In the genomic region with DNA sequence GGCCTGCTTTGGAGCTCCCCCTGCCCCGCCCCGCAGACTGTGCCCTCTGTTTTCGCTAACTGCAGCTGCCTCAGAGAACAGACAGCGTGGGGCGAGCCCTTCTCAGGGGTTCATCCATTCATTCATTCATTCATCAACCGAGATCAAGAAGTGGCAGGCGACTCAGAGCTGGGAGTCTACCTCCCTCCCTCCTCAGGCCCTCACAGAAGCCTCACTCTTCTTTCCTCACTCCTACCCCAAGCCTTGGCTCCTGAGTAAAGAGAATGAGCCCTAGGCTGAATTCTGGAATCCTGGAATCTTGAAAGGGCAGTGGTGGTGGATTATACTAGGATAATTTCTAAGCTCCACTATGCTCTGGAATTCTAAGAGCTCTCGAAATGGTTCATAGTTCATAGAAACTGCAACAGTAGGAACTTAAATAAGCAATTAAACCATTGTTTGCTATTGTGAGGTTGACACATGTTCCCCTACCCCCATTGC, we compare ENCODE assay signal across 12 cellular contexts. TPM values are rescaled to one million over a fixed set of nuclear protein-coding genes. Genes with fewer than 3 reads are reported as not detected.
DNase-seq lines count a peak whose midpoint lies in the region; ATAC-seq, FAIRE-seq and TF ChIP-seq lines count a peak whose summit lies in the region.
"Had no signal": no experiment of that assay in that cellular context is flagged by ENCODE, and none has a peak within 500 bp of the region (broad histone marks: within the 10 kb centered on the region; RNA-seq: fewer than 3 reads in every experiment).

No MANE protein-coding gene starts in this region.

- no peak overlapping the region for H3K27ac Mint-ChIP-seq in stimulated activated naive CD8-positive, alpha-beta T cell treated with anti-CD3 and anti-CD28 coated beads, Interleukin-15, amount 100 ng/mL, for 72 hours
- no peak overlapping the region for H3K27ac Mint-ChIP-seq in T-helper 17 cell
- no peak overlapping the region for H3K27ac Mint-ChIP-seq in activated T-helper 2 cell treated with anti-CD3 and anti-CD28 coated beads, Interferon-gamma antibody, Interleukin-2, Interleukin-4, amounts not matched to agents 10 μg/mL and 5 μg/mL and 100 μg/mL, durations not matched to agents 14 hours and 24 hours and 36 hours
- H3K27ac Mint-ChIP-seq in activated CD4-positive, alpha-beta T cell treated with anti-CD3 and anti-CD28 coated beads, Interleukin-2, amount 10 ng/mL, durations not matched to agents 24 days and 14 days: no peak overlapping the region

- H3K27me3 Mint-ChIP-seq in stimulated activated naive CD8-positive, alpha-beta T cell treated with anti-CD3 and anti-CD28 coated beads, Interleukin-15, amount 100 ng/mL, for 72 hours: peaks cover 94% of the 10 kb centered on the region
- peaks cover 88% of the 10 kb centered on the region for H3K27me3 Mint-ChIP-seq in T-helper 17 cell
- H3K27me3 Mint-ChIP-seq in activated T-helper 2 cell treated with anti-CD3 and anti-CD28 coated beads, Interferon-gamma antibody, Interleukin-2, Interleukin-4, amounts not matched to agents 10 μg/mL and 5 μg/mL and 100 μg/mL, durations not matched to agents 14 hours and 24 hours and 36 hours (ENCODE audit: low read depth): peaks cover 67% of the 10 kb centered on the region
- H3K27me3 Mint-ChIP-seq in activated CD4-positive, alpha-beta T cell treated with anti-CD3 and anti-CD28 coated beads, Interleukin-2, amount 10 ng/mL, durations not matched to agents 24 days and 14 days: peaks cover 69% of the 10 kb centered on the region

- H3K9me1 ChIP-seq in keratinocyte (ENCODE audit: control insufficient read depth, extremely low read depth, insufficient read depth, low read length): no peaks in the 10 kb centered on the region

- no peaks in the 10 kb centered on the region for H3K9me3 Mint-ChIP-seq in stimulated activated naive CD8-positive, alpha-beta T cell treated with anti-CD3 and anti-CD28 coated beads, Interleukin-15, amount 100 ng/mL, for 72 hours
- no peaks in the 10 kb centered on the region for H3K9me3 Mint-ChIP-seq in activated T-helper 2 cell treated with anti-CD3 and anti-CD28 coated beads, Interferon-gamma antibody, Interleukin-2, Interleukin-4, amounts not matched to agents 10 μg/mL and 5 μg/mL and 100 μg/mL, durations not matched to agents 14 hours and 24 hours and 36 hours
- no peaks in the 10 kb centered on the region for H3K9me3 Mint-ChIP-seq in activated CD4-positive, alpha-beta T cell treated with anti-CD3 and anti-CD28 coated beads, Interleukin-2, amount 10 ng/mL, durations not matched to agents 24 days and 14 days

- peaks cover 54% of the 10 kb centered on the region for H3K27me3 ChIP-seq in keratinocyte (ENCODE audit: control insufficient read depth, extremely low read depth, insufficient read depth, low read length)

- ATAC-seq in stimulated activated naive CD8-positive, alpha-beta T cell treated with anti-CD3 and anti-CD28 coated beads, Interleukin-15, amount 100 ng/mL, for 72 hours: peak; percentile 8
- no peak for ATAC-seq in stimulated activated naive CD8-positive, alpha-beta T cell treated with anti-CD3 and anti-CD28 coated beads, Interleukin-15, Interleukin-2, amounts not matched to agents 100 U/mL and 50 U/mL, for 24 hours
- ATAC-seq in T-helper 17 cell (no peak), GM19328 (IDR thresholded peaks at IDR 0.05; ENCODE audit: unreplicated experiment) (no peak), GM19395 (IDR thresholded peaks at IDR 0.05; ENCODE audit: unreplicated experiment) (no peak)

- DNase-seq in stimulated activated naive CD8-positive, alpha-beta T cell treated with anti-CD3 and anti-CD28 coated beads, Interleukin-15, amount 100 ng/mL, for 72 hours: no peak
- DNase-seq in stimulated activated naive CD8-positive, alpha-beta T cell treated with anti-CD3 and anti-CD28 coated beads, Interleukin-15, Interleukin-2, amounts not matched to agents 100 U/mL and 50 U/mL, for 24 hours: no peak
- DNase-seq in T-helper 17 cell (no peak), keratinocyte (ENCODE audit: low read depth, low spot score) (no peak)
- no peak for DNase-seq in activated T-helper 2 cell treated with anti-CD3 and anti-CD28 coated beads, Interferon-gamma antibody, Interleukin-2, Interleukin-4, amounts not matched to agents 10 μg/mL and 5 μg/mL and 100 μg/mL, durations not matched to agents 14 hours and 24 hours and 36 hours (ENCODE audit: low spot score)
- no peak for DNase-seq in activated CD4-positive, alpha-beta T cell treated with anti-CD3 and anti-CD28 coated beads, Interleukin-2, amount 10 ng/mL, durations not matched to agents 24 days and 14 days
- DNase-seq: kidney glomerular epithelial cell had no signal

- no peak overlapping the region for H3K9ac ChIP-seq in keratinocyte (ENCODE audit: control insufficient read depth, extremely low read depth, insufficient read depth, low read length)

- peaks cover 18% of the 10 kb centered on the region for H3K36me3 Mint-ChIP-seq in T-helper 17 cell (ENCODE audit: low read depth)
- no peaks in the 10 kb centered on the region for H3K36me3 Mint-ChIP-seq in activated T-helper 2 cell treated with anti-CD3 and anti-CD28 coated beads, Interferon-gamma antibody, Interleukin-2, Interleukin-4, amounts not matched to agents 10 μg/mL and 5 μg/mL and 100 μg/mL, durations not matched to agents 14 hours and 24 hours and 36 hours (ENCODE audit: low read depth)
- H3K36me3 Mint-ChIP-seq in activated CD4-positive, alpha-beta T cell treated with anti-CD3 and anti-CD28 coated beads, Interleukin-2, amount 10 ng/mL, durations not matched to agents 24 days and 14 days (ENCODE audit: low read depth): no peaks in the 10 kb centered on the region
- H3K36me3 Mint-ChIP-seq: CD4-positive, alpha-beta memory T cell had no signal

- H3K4me1 Mint-ChIP-seq in stimulated activated naive CD8-positive, alpha-beta T cell treated with anti-CD3 and anti-CD28 coated beads, Interleukin-15, amount 100 ng/mL, for 72 hours: peaks cover 41% of the 10 kb centered on the region
- peaks cover 30% of the 10 kb centered on the region for H3K4me1 Mint-ChIP-seq in T-helper 17 cell
- peaks cover 20% of the 10 kb centered on the region for H3K4me1 Mint-ChIP-seq in activated T-helper 2 cell treated with anti-CD3 and anti-CD28 coated beads, Interferon-gamma antibody, Interleukin-2, Interleukin-4, amounts not matched to agents 10 μg/mL and 5 μg/mL and 100 μg/mL, durations not matched to agents 14 hours and 24 hours and 36 hours (ENCODE audit: low read depth)
- peaks cover 23% of the 10 kb centered on the region for H3K4me1 Mint-ChIP-seq in activated CD4-positive, alpha-beta T cell treated with anti-CD3 and anti-CD28 coated beads, Interleukin-2, amount 10 ng/mL, durations not matched to agents 24 days and 14 days

- peak overlapping the region; percentile 88 for H3K4me2 ChIP-seq in keratinocyte (ENCODE audit: control insufficient read depth, extremely low read depth, insufficient read depth, low read depth, low read length)

- intact Hi-C loops in activated T-helper 2 cell treated with anti-CD3 and anti-CD28 coated beads, Interferon-gamma antibody, Interleukin-2, Interleukin-4, amounts not matched to agents 10 μg/mL and 5 μg/mL and 100 μg/mL, durations not matched to agents 14 hours and 24 hours and 36 hours (cut with micrococcal nuclease): loop anchor here (1.0 to 10.0 kb wide), 3 partner anchors 45 to 502 kb away; partner anchors contain the start of gene NGFR
- intact Hi-C loops in activated CD4-positive, alpha-beta T cell treated with anti-CD3 and anti-CD28 coated beads, Interleukin-2, amount 10 ng/mL, durations not matched to agents 24 days and 14 days (cut with micrococcal nuclease): loop anchor here (10.0 kb wide), 1 partner anchor 292 kb away; the partner anchor contains the start of gene SLC35B1

- H2AFZ ChIP-seq in keratinocyte (ENCODE audit: control insufficient read depth, low read length): no peak overlapping the region

- no peaks in the 10 kb centered on the region for H4K20me1 ChIP-seq in keratinocyte (ENCODE audit: control insufficient read depth, extremely low read depth, insufficient read depth, low read length)

- H3K4me1 ChIP-seq in keratinocyte (ENCODE audit: control insufficient read depth, extremely low read depth, insufficient read depth, low read length): peaks cover 37% of the 10 kb centered on the region

- FAIRE-seq in keratinocyte (lab: Jason Lieb, UNC): no peak

- H3K36me3 ChIP-seq in keratinocyte (ENCODE audit: control insufficient read depth in 2 of 2, extremely low read depth in 1 of 2, insufficient read depth in 2 of 2, low read length in 2 of 2): no peaks in the 10 kb centered on the region

- dilution Hi-C loops in keratinocyte (cut with MboI; ENCODE audit: extremely low pct_ligation_motif_present, low sequenced_read_pairs): loop anchor here (10.0 kb wide), 1 partner anchor 112 kb away; no protein-coding TSS in a partner anchor

- H3K27ac ChIP-seq in keratinocyte (ENCODE audit: control insufficient read depth, insufficient read depth, low read length): no peak overlapping the region

- H3K79me2 ChIP-seq in keratinocyte (ENCODE audit: control insufficient read depth, insufficient read depth, low read length): no peaks in the 10 kb centered on the region

- peak overlapping the region; percentile 40 to 56 for H3K4me3 Mint-ChIP-seq in stimulated activated naive CD8-positive, alpha-beta T cell treated with anti-CD3 and anti-CD28 coated beads, Interleukin-15, amount 100 ng/mL, for 72 hours
- H3K4me3 Mint-ChIP-seq in T-helper 17 cell: peak overlapping the region; percentile 28
- no peak overlapping the region for H3K4me3 Mint-ChIP-seq in activated T-helper 2 cell treated with anti-CD3 and anti-CD28 coated beads, Interferon-gamma antibody, Interleukin-2, Interleukin-4, amounts not matched to agents 10 μg/mL and 5 μg/mL and 100 μg/mL, durations not matched to agents 14 hours and 24 hours and 36 hours (ENCODE audit: low read depth)
- no peak overlapping the region for H3K4me3 Mint-ChIP-seq in activated CD4-positive, alpha-beta T cell treated with anti-CD3 and anti-CD28 coated beads, Interleukin-2, amount 10 ng/mL, durations not matched to agents 24 days and 14 days

- H3K4me3 ChIP-seq in keratinocyte (ENCODE audit: control insufficient read depth in 2 of 3, extremely low read depth in 1 of 3, insufficient read depth in 2 of 3, low read depth in 1 of 3, low read length in 3 of 3): peak overlapping the region in 2 of 3 experiments; percentile 41 to 67
- H3K4me3 ChIP-seq: GM12878 had no signal

- H3K9me3 ChIP-seq in T-helper 17 cell (ENCODE audit: control insufficient read depth, low read length, poor library complexity, severe bottlenecking) (no peaks in the 10 kb centered on the region), keratinocyte (ENCODE audit: control insufficient read depth, low read depth, low read length) (no peaks in the 10 kb centered on the region)

- TF ChIP-seq CTCF in keratinocyte (optimal IDR thresholded peaks at IDR 0.05 in 1 of 3, IDR thresholded peaks at IDR 0.05 in 1 of 3, conservative IDR thresholded peaks at IDR 0.05 in 1 of 3; ENCODE audit: extremely low read depth in 1 of 3, insufficient read depth in 2 of 3, low read length in 3 of 3): no peak

RNA-seq across cellular contexts. Expression of gene DLX3, which starts 2.3 kb away (rescaled TPM):
- not detected for total RNA-seq in T-helper 17 cell
- polyA plus RNA-seq in keratinocyte: 0.62 to 0.81 TPM (median 0.72 TPM) in 3 replicates
- 8.7 TPM for polyA plus RNA-seq in keratinocyte (2011; ENCODE audit: low read depth)
- 0.97 and 1.3 TPM in 2 replicates for polyA plus RNA-seq in keratinocyte (2011; cell fraction: cytosol; rRNA removed)
- 2.3 and 3.3 TPM in 2 replicates for polyA plus RNA-seq in keratinocyte (2011; cell fraction: nucleus; rRNA removed)
- polyA plus RNA-seq in keratinocyte (2012; ENCODE audit: low replicate concordance): 1.6 and 17.5 TPM in 2 replicates
- 0.64 to 1.8 TPM (median 1.0 TPM) in 3 replicates for polyA minus RNA-seq in keratinocyte
- polyA minus RNA-seq in keratinocyte (2011; cell fraction: cytosol; rRNA and poly(A)+ RNA removed): 2.1 TPM
- polyA minus RNA-seq in keratinocyte (2011; cell fraction: nucleus; rRNA and poly(A)+ RNA removed): 1.1 and 1.3 TPM in 2 replicates
- total RNA-seq in activated T-helper 2 cell treated with anti-CD3 and anti-CD28 coated beads, Interferon-gamma antibody, Interleukin-2, Interleukin-4, amounts not matched to agents 10 μg/mL and 5 μg/mL and 100 μg/mL, durations not matched to agents 14 hours and 24 hours and 36 hours: not detected in 2 replicates
- total RNA-seq in activated CD4-positive, alpha-beta T cell treated with anti-CD3 and anti-CD28 coated beads, Interleukin-2, amount 10 ng/mL, durations not matched to agents 24 days and 14 days: 0.12 TPM in 1 of 2 replicates, not detected in the other
- total RNA-seq: CD4-positive, alpha-beta memory T cell; GM12878; pulmonary artery endothelial cell had no signal
- polyA plus RNA-seq: CD4-positive, alpha-beta memory T cell; GM12878 had no signal

RNA-seq across cellular contexts. Expression of gene DLX4, which starts 28.3 kb away (rescaled TPM):
- under 1 TPM in 1 of 2 donors, not detected in 1; 0.68 TPM for total RNA-seq in T-helper 17 cell
- polyA plus RNA-seq in keratinocyte: 0.10 to 0.22 TPM (median 0.18 TPM) in 3 replicates
- polyA plus RNA-seq in keratinocyte (2011; ENCODE audit: low read depth): 0.42 TPM
- polyA plus RNA-seq in keratinocyte (2011; cell fraction: cytosol; rRNA removed): 0.31 and 0.34 TPM in 2 replicates
- polyA plus RNA-seq in keratinocyte (2011; cell fraction: nucleus; rRNA removed): 0.32 and 0.77 TPM in 2 replicates
- polyA plus RNA-seq in keratinocyte (2012; ENCODE audit: low replicate concordance): 0.30 and 0.49 TPM in 2 replicates
- 0.10 to 1.4 TPM (median 0.23 TPM) in 3 replicates for polyA minus RNA-seq in keratinocyte
- 1.7 TPM for polyA minus RNA-seq in keratinocyte (2011; cell fraction: cytosol; rRNA and poly(A)+ RNA removed)
- polyA minus RNA-seq in keratinocyte (2011; cell fraction: nucleus; rRNA and poly(A)+ RNA removed): 0.62 TPM in 1 of 2 replicates, not detected in the other
- total RNA-seq in activated T-helper 2 cell treated with anti-CD3 and anti-CD28 coated beads, Interferon-gamma antibody, Interleukin-2, Interleukin-4, amounts not matched to agents 10 μg/mL and 5 μg/mL and 100 μg/mL, durations not matched to agents 14 hours and 24 hours and 36 hours: not detected in 2 replicates
- total RNA-seq in activated CD4-positive, alpha-beta T cell treated with anti-CD3 and anti-CD28 coated beads, Interleukin-2, amount 10 ng/mL, durations not matched to agents 24 days and 14 days: 0.21 TPM in 1 of 2 replicates, not detected in the other
- total RNA-seq: pulmonary artery endothelial cell had no signal

RNA-seq across cellular contexts. Expression of gene ITGA3, which starts 58.6 kb away (rescaled TPM):
- 10 to 100 TPM in 1 of 2 donors, 1 to 10 TPM in 1; 8.0 to 10.6 TPM for total RNA-seq in T-helper 17 cell
- 427 to 733 TPM (median 708 TPM) in 3 replicates for polyA plus RNA-seq in keratinocyte
- polyA plus RNA-seq in keratinocyte (2011; ENCODE audit: low read depth): 311 TPM
- 216 and 405 TPM in 2 replicates for polyA plus RNA-seq in keratinocyte (2011; cell fraction: cytosol; rRNA removed)
- 1,779 and 2,144 TPM in 2 replicates for polyA plus RNA-seq in keratinocyte (2011; cell fraction: nucleus; rRNA removed)
- 460 and 965 TPM in 2 replicates for polyA plus RNA-seq in keratinocyte (2012; ENCODE audit: low replicate concordance)
- 1,193 to 2,515 TPM (median 1,361 TPM) in 3 replicates for polyA minus RNA-seq in keratinocyte
- polyA minus RNA-seq in keratinocyte (2011; cell fraction: cytosol; rRNA and poly(A)+ RNA removed): 897 TPM
- 2,521 and 2,609 TPM in 2 replicates for polyA minus RNA-seq in keratinocyte (2011; cell fraction: nucleus; rRNA and poly(A)+ RNA removed)
- 10.1 and 10.8 TPM in 2 replicates for total RNA-seq in activated T-helper 2 cell treated with anti-CD3 and anti-CD28 coated beads, Interferon-gamma antibody, Interleukin-2, Interleukin-4, amounts not matched to agents 10 μg/mL and 5 μg/mL and 100 μg/mL, durations not matched to agents 14 hours and 24 hours and 36 hours
- 14.5 and 15.0 TPM in 2 replicates for total RNA-seq in activated CD4-positive, alpha-beta T cell treated with anti-CD3 and anti-CD28 coated beads, Interleukin-2, amount 10 ng/mL, durations not matched to agents 24 days and 14 days

Comparison
In these comparisons a context has a peak if more than half of its experiments do, and no peak if none do; other contexts are left out.
1. H3K4me3 Mint-ChIP-seq: peak in stimulated activated naive CD8-positive, alpha-beta T cell treated with anti-CD3 and anti-CD28 coated beads, Interleukin-15, amount 100 ng/mL, for 72 hours (2 of 2) and T-helper 17 cell (single experiment); none in activated T-helper 2 cell treated with anti-CD3 and anti-CD28 coated beads, Interferon-gamma antibody, Interleukin-2, Interleukin-4, amounts not matched to agents 10 μg/mL and 5 μg/mL and 100 μg/mL, durations not matched to agents 14 hours and 24 hours and 36 hours (single experiment) and activated CD4-positive, alpha-beta T cell treated with anti-CD3 and anti-CD28 coated beads, Interleukin-2, amount 10 ng/mL, durations not matched to agents 24 days and 14 days (single experiment).